In the genomic region with DNA sequence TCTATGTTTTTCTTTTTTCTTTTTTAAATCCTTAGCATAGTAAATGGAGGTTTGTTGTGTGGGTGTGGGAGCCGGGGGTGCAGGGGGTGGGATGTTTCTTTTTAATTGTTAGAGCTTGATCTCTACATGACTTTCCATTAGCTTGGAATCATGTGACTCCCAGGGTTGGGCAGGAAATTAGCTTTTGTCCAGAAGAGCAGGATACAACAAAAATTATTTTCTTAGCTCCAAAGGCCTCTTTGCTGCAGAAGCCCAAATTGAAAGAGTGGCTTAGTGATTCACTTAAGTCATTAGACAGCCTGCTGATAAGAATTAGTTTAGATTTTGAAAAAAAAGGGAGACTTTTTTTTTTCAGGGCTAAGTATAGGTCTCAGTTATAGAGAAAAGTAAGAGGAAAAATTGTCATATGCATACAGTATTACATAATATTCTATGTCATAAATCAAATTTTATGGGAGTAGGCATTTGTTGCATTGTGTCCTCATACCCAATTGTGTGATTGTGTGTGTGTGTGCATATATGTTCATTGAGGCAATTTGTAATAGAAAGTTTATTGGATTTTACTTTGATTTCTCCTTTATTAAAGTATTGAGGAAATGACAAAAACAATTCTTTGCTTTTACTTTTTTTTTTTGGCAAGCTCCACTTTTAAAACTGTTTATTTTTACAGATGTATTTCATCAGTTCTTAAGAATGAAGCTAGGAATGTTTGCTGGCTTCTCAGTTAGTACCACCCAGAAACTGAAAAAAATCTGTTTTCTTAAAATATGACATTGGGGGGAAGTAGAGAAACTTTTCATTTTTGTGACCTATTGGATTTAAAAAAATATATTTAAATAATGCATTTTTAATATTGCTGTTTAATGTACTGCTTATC, we compare ENCODE assay signal across 14 cellular contexts. TPM values are rescaled to one million over a fixed set of nuclear protein-coding genes. Genes with fewer than 3 reads are reported as not detected.
DNase-seq lines count a peak whose midpoint lies in the region; ATAC-seq and TF ChIP-seq lines count a peak whose summit lies in the region.
"Had no signal": no experiment of that assay in that cellular context is flagged by ENCODE, and none has a peak within 500 bp of the region (broad histone marks: within the 10 kb centered on the region; RNA-seq: fewer than 3 reads in every experiment).

No MANE protein-coding gene starts in this region.

- no peak for ATAC-seq in HG02884 (IDR thresholded peaks at IDR 0.05; ENCODE audit: unreplicated experiment)
- no peak for ATAC-seq in GM21390 (IDR thresholded peaks at IDR 0.05; ENCODE audit: unreplicated experiment)

- H3K79me1 ChIP-seq in neuronal stem cell (ENCODE audit: low read depth, low read length): no peaks in the 10 kb centered on the region

- no peaks in the 10 kb centered on the region for H3K36me3 ChIP-seq in SJCRH30
- no peaks in the 10 kb centered on the region for H3K36me3 ChIP-seq in neuronal stem cell (replicated peaks in 1 of 2; ENCODE audit: control insufficient read depth in 2 of 2, insufficient read depth in 2 of 2, low read length in 2 of 2)

- TF ChIP-seq CTCF in fibroblast of the aortic adventitia (IDR thresholded peaks at IDR 0.05; ENCODE audit: insufficient read depth, low read length): no peak

- H2BK5ac ChIP-seq in neuronal stem cell (ENCODE audit: low read length): no peak overlapping the region

- peak overlapping the region; percentile 78 for H2AFZ ChIP-seq in neuronal stem cell (ENCODE audit: low read length)

- H2BK120ac ChIP-seq in neuronal stem cell (ENCODE audit: low read depth, low read length): no peak overlapping the region

- H3K23ac ChIP-seq in neuronal stem cell (ENCODE audit: low read depth, low read length, poor library complexity): no peak overlapping the region

- no peak overlapping the region for H2BK15ac ChIP-seq in neuronal stem cell (ENCODE audit: low read length)

- H3K27me3 ChIP-seq in SJCRH30 (no peaks in the 10 kb centered on the region), neuronal stem cell (ENCODE audit: control insufficient read depth in 3 of 3, insufficient read depth in 3 of 3, low read depth in 1 of 3, low read length in 3 of 3) (no peaks in the 10 kb centered on the region)

- no peak overlapping the region for H3K4me2 ChIP-seq in neuronal stem cell (ENCODE audit: insufficient read depth, low read length, poor library complexity, severe bottlenecking)

- DNase-seq in AG08396 (ENCODE audit: low spot score) (peak; percentile 15), SJCRH30 (peak in 1 of 2 experiments; percentile 41), fibroblast of the aortic adventitia (ENCODE audit: low read depth) (peak; percentile 76), neuronal stem cell (ENCODE audit: low spot score) (no peak), DMS53 (lab: John Stamatoyannopoulos, UW) (no peak)
- no peak for DNase-seq in activated effector memory CD4-positive, alpha-beta T cell treated with anti-CD3 and anti-CD28 coated beads, Interleukin-2, amount 50 U/mL, for 16 hours
- DNase-seq: activated CD4-positive, alpha-beta T cell treated with anti-CD3 and anti-CD28 coated beads, Interleukin-2, amount 10 ng/mL, durations not matched to agents 7 days and 5 days; NCI-H345 had no signal

- no peak overlapping the region for H3K4ac ChIP-seq in neuronal stem cell (ENCODE audit: low read length)

- no CpG with 5 or more reads among the region's 1 CpG for whole genome bisulfite sequencing in neuronal stem cell (ENCODE audit: extremely low coverage in 2 of 2, insufficient read length in 2 of 2, insufficient replicate concordance in 1 of 2), 2 donors

- no peaks in the 10 kb centered on the region for H3K9me3 ChIP-seq in SJCRH30 (replicated peaks)
- H3K9me3 ChIP-seq in neuronal stem cell (replicated peaks in 1 of 2; ENCODE audit: control insufficient read depth in 2 of 2, insufficient read depth in 1 of 2, low read depth in 1 of 2, low read length in 2 of 2): no peaks in the 10 kb centered on the region

- no peak overlapping the region for H3K14ac ChIP-seq in neuronal stem cell (ENCODE audit: low read length)

- H3K4me1 ChIP-seq in SJCRH30 (peaks cover 32% of the 10 kb centered on the region), neuronal stem cell (ENCODE audit: control insufficient read depth in 2 of 2, insufficient read depth in 1 of 2, low read depth in 1 of 2, low read length in 2 of 2) (peaks cover 2% of the 10 kb centered on the region in 2 donors)

- H3K4me3 ChIP-seq in SJCRH30 (no peak overlapping the region), fibroblast of the aortic adventitia (ENCODE audit: low read depth, low read length) (no peak overlapping the region), neuronal stem cell (ENCODE audit: low read length in 2 of 2) (no peak overlapping the region)
- H3K4me3 ChIP-seq: skin epidermis had no signal

- H4K91ac ChIP-seq in neuronal stem cell (ENCODE audit: low read depth, low read length, poor library complexity): no peak overlapping the region

- no peak overlapping the region for H2BK12ac ChIP-seq in neuronal stem cell (ENCODE audit: low read length)

- H3K9ac ChIP-seq in neuronal stem cell (ENCODE audit: low read depth, low read length, poor library complexity): no peak overlapping the region

- H4K8ac ChIP-seq in neuronal stem cell (ENCODE audit: low read depth, low read length): no peak overlapping the region

- H2AK5ac ChIP-seq in neuronal stem cell (ENCODE audit: low read depth, low read length): no peak overlapping the region

- H3K27ac ChIP-seq in SJCRH30: peak overlapping the region; percentile 3; the same call in 1 of the 2 replicates
- no peak overlapping the region for H3K27ac ChIP-seq in neuronal stem cell (replicated peaks; ENCODE audit: low read length)

- H3K18ac ChIP-seq in neuronal stem cell (ENCODE audit: low read length): no peak overlapping the region

RNA-seq across cellular contexts. Expression of a gene that starts 47.4 kb away (rescaled TPM):
- 0.03 and 0.10 TPM in 2 replicates for total RNA-seq in SJCRH30 (2014; rRNA removed; shearing (Covaris generic))
- 0.25 TPM in 1 of 2 replicates, not detected in the other for total RNA-seq in fibroblast of the aortic adventitia (ENCODE audit: low replicate concordance)
- polyA plus RNA-seq in neuronal stem cell (2013, experiment 1 of 2): not detected
- not detected for polyA plus RNA-seq in neuronal stem cell (2013, experiment 2 of 2)
- total RNA-seq: activated CD4-positive, alpha-beta T cell treated with anti-CD3 and anti-CD28 coated beads, Interleukin-2, amount 10 ng/mL, durations not matched to agents 7 days and 5 days; epithelial cell of proximal tubule; lower leg skin had no signal
- polyA plus RNA-seq: CD14-positive monocyte had no signal

Comparison
In these comparisons a context has a peak if more than half of its experiments do, and no peak if none do; other contexts are left out.
1. DNase-seq: peak in AG08396 (single experiment) and fibroblast of the aortic adventitia (single experiment); none in neuronal stem cell (single experiment), DMS53 (single experiment) and activated effector memory CD4-positive, alpha-beta T cell treated with anti-CD3 and anti-CD28 coated beads, Interleukin-2, amount 50 U/mL, for 16 hours (single experiment).